ENCODE assay signal across 2 cellular contexts in genomic region chr6:143062551-143062950, GRCh38.
TF ChIP-seq lines count a peak whose summit lies in the region.

No MANE protein-coding gene starts in this region.

TF ChIP-seq in WTC11, 78 proteins besides CTCF, POLR2A, EP300 and RAD21 (continued from another document):
- TF ChIP-seq ERG (CRISPR knock-in tag; IDR thresholded peaks at IDR 0.05) (no peak), ESRRA (CRISPR knock-in tag; IDR thresholded peaks at IDR 0.05; ENCODE audit: borderline replicate concordance) (no peak), MXD4 (CRISPR knock-in tag; IDR thresholded peaks at IDR 0.05; ENCODE audit: borderline replicate concordance) (no peak), TEAD1 (CRISPR knock-in tag; IDR thresholded peaks at IDR 0.05) (peak; percentile 69; the same call in 1 of the 2 replicates), PRRX2 (CRISPR knock-in tag; IDR thresholded peaks at IDR 0.05) (no peak)

TF ChIP-seq in HepG2, 621 proteins besides CTCF, POLR2A, EP300 and RAD21 (continued from another document):
- TF ChIP-seq FOXP4 (CRISPR knock-in tag; IDR thresholded peaks at IDR 0.05): no peak
